In the genomic region with DNA sequence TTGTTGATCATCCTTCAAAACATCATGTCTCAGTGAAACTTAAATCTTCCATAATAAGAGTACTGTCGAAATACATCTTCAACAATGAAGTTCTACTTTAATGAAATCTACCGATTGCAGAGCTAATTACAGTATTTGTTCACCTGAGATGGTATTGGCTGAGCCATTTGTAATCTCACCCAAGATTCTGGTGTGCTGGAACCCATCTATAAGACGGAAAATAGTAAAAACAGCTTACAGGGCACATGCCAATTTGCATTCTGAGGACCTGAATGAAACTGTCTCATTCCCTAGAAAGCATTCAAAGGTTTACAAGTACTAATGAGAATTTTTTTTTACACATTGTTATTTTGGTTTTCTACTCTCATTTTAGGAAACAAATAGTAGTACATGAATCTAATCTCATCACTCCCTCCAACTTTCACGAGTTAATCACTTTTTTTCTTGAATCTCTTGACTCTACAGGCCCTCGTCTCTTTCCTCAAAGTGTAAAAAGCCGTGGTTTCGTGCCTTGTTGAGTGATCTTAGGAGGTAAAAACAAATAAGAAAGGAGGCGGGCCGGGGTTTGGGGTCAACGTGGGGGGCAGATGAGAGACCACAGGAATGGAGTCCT, we compare ENCODE assay signal across 9 cellular contexts. TPM values are rescaled to one million over a fixed set of nuclear protein-coding genes. Genes with fewer than 3 reads are reported as not detected.
A peak's percentile ranks its signal among the peaks of the same experiment; 100 is the strongest.
DNase-seq lines count a peak whose midpoint lies in the region; ATAC-seq, FAIRE-seq and TF ChIP-seq lines count a peak whose summit lies in the region.
"Had no signal": no experiment of that assay in that cellular context is flagged by ENCODE, and none has a peak within 500 bp of the region (broad histone marks: within the 10 kb centered on the region; RNA-seq: fewer than 3 reads in every experiment).

No MANE protein-coding gene starts in this region.

- WGBS in right lobe of liver (ENCODE audit: insufficient coverage, low coverage, low lambda C conversion rate, missing lambda C conversion rate), result 9% methylated on average over 10 of the region's 10 CpGs
- WGBS in upper lobe of left lung, 2 donors, result 9 to 11% methylated on average over 10 of the region's 10 CpGs

- H3K27ac Mint-ChIP-seq in astrocyte (ENCODE audit: unreplicated experiment), result peak overlapping the region; percentile 55

- H3K4me3 ChIP-seq in astrocyte (ENCODE audit: insufficient read depth, low read depth, low read length) (peak overlapping the region; percentile 96), right lobe of liver (peak overlapping the region; percentile 75 to 85 (median 80)), upper lobe of left lung (peak overlapping the region; percentile 77 to 95 (median 86))

- peaks cover 18% of the 10 kb centered on the region for H4K20me1 ChIP-seq in astrocyte (ENCODE audit: insufficient read depth, low read length)

- H3K79me2 ChIP-seq in astrocyte (ENCODE audit: insufficient read depth, low read length), result peaks cover 44% of the 10 kb centered on the region

- H3K36me3 ChIP-seq in KOPT-K1 (ENCODE audit: insufficient read depth, low read length) (peaks cover 15% of the 10 kb centered on the region), astrocyte (ENCODE audit: insufficient read depth, low read length) (peaks cover 12% of the 10 kb centered on the region), right lobe of liver (peaks cover 0 to 8% (median under 1%) of the 10 kb centered on the region in 4 donors), upper lobe of left lung (peaks cover 0 to 10% (median 0%) of the 10 kb centered on the region in 4 donors)

- TF ChIP-seq CTCF in astrocyte (IDR thresholded peaks at IDR 0.05; ENCODE audit: insufficient read depth, low read depth, low read length) (no peak), right lobe of liver (IDR thresholded peaks at IDR 0.05) (no peak), upper lobe of left lung (IDR thresholded peaks at IDR 0.05) (no peak)

- no peaks in the 10 kb centered on the region for H3K27me3 ChIP-seq in astrocyte (ENCODE audit: insufficient read depth, low read length)
- no peaks in the 10 kb centered on the region for H3K27me3 ChIP-seq in right lobe of liver
- H3K27me3 ChIP-seq in upper lobe of left lung, result no peaks in the 10 kb centered on the region

- H3K9me3 Mint-ChIP-seq in astrocyte (ENCODE audit: unreplicated experiment), result peaks cover 2% of the 10 kb centered on the region

- peak overlapping the region; percentile 91 for H3K9ac ChIP-seq in astrocyte (ENCODE audit: low read length)

- no peak for TF ChIP-seq EP300 in upper lobe of left lung (IDR thresholded peaks at IDR 0.05)

- H3K4me1 ChIP-seq in astrocyte (ENCODE audit: insufficient read depth, low read length) (peaks cover 16% of the 10 kb centered on the region), right lobe of liver (peaks cover 0 to 26% (median 4%) of the 10 kb centered on the region in 4 donors), upper lobe of left lung (peaks cover 12 to 25% (median 20%) of the 10 kb centered on the region in 4 donors)

- ATAC-seq in right lobe of liver (no peak), upper lobe of left lung (ENCODE audit: low FRiP score in 2 of 2) (no peak)

- H3K4me3 Mint-ChIP-seq in astrocyte (ENCODE audit: unreplicated experiment), result peak overlapping the region; percentile 93

- no peak for FAIRE-seq in astrocyte (lab: Jason Lieb, UNC)
- FAIRE-seq: G401.6 had no signal

- H3K27me3 Mint-ChIP-seq in astrocyte (ENCODE audit: low read depth, unreplicated experiment), result no peaks in the 10 kb centered on the region

- H3K9me3 ChIP-seq in KOPT-K1 (ENCODE audit: insufficient read depth, low read length, poor library complexity, severe bottlenecking) (no peaks in the 10 kb centered on the region), astrocyte (ENCODE audit: insufficient read depth, low read depth, low read length) (no peaks in the 10 kb centered on the region), right lobe of liver (no peaks in the 10 kb centered on the region), upper lobe of left lung (no peaks in the 10 kb centered on the region)

- peak overlapping the region; percentile 94 for H3K4me2 ChIP-seq in astrocyte (ENCODE audit: low read length)

- DNase-seq in NCI-H2107 treated with DMSO at 0.1 percent for 48 hours (lab: John Stamatoyannopoulos, UW; ENCODE audit: unreplicated experiment) (peak; percentile 42), NCI-H2107 (lab: John Stamatoyannopoulos, UW) (no peak), astrocyte (ENCODE audit: low read depth) (no peak), right lobe of liver (no peak), upper lobe of left lung (no peak), T1000 (lab: John Stamatoyannopoulos, UW) (no peak)
- DNase-seq in activated CD4-positive, CD25-positive, alpha-beta regulatory T cell (lab: John Stamatoyannopoulos, UW), result no peak

- H3K36me3 Mint-ChIP-seq in astrocyte (ENCODE audit: low read depth, unreplicated experiment), result no peaks in the 10 kb centered on the region

- H3K27ac ChIP-seq in KOPT-K1 (ENCODE audit: low read depth, low read length, poor library complexity, severe bottlenecking) (peak overlapping the region; percentile 91), astrocyte (ENCODE audit: low read depth, low read length) (peak overlapping the region; percentile 37), right lobe of liver (peak overlapping the region; percentile 69 to 91 (median 88)), upper lobe of left lung (peak overlapping the region; percentile 79 to 91 (median 88))

- intact Hi-C loops in right lobe of liver (cut with DNase I), result loop anchor here in 1 of 2 donors (10.0 kb wide), 1 partner anchor 196 kb away; no protein-coding TSS in a partner anchor

- TF ChIP-seq POLR2A in right lobe of liver (IDR thresholded peaks at IDR 0.05) (no peak), upper lobe of left lung (IDR thresholded peaks at IDR 0.05) (no peak)

- H3K4me1 Mint-ChIP-seq in astrocyte (ENCODE audit: low read depth, unreplicated experiment), result peaks cover 34% of the 10 kb centered on the region

- peak overlapping the region; percentile 42 for H2AFZ ChIP-seq in astrocyte (ENCODE audit: low read depth, low read length)

RNA-seq across cellular contexts. Expression of gene CHML, which starts 1.0 kb away (rescaled TPM):
- total RNA-seq in astrocyte (16.6 and 22.6 TPM in 2 replicates), right lobe of liver (1 to 10 TPM; 2.3 to 6.0 (median 3.9) TPM), upper lobe of left lung (10 to 100 TPM in 3 of 6 donors, 1 to 10 TPM in 3; 5.2 to 15.5 (median 11.8) TPM)

RNA-seq across cellular contexts. Expression of gene OPN3, which starts 1.0 kb away (rescaled TPM):
- 12.0 and 16.9 TPM in 2 replicates for total RNA-seq in astrocyte
- total RNA-seq in right lobe of liver, result 10 to 100 TPM; 15.7 to 38.2 (median 28.8) TPM
- total RNA-seq in upper lobe of left lung, result 10 to 100 TPM; 11.5 to 63.4 (median 30.2) TPM

RNA-seq across cellular contexts. Expression of gene WDR64, which starts 12.9 kb away (rescaled TPM):
- not detected in 2 replicates for total RNA-seq in astrocyte
- total RNA-seq in right lobe of liver, result under 1 TPM in 2 of 6 experiments, not detected in 4; 0.17 to 0.27 TPM
- under 1 TPM in 1 of 6 donors, not detected in 5; 0.20 TPM for total RNA-seq in upper lobe of left lung

Comparison
In these comparisons a context has a peak if more than half of its experiments do, and no peak if none do; other contexts are left out.
1. H3K27ac ChIP-seq: peak in every context shown above with its lines; median percentile 91 in KOPT-K1; 88 in right lobe of liver; 88 in upper lobe of left lung; 37 in astrocyte.